16 cellular contexts compared by ENCODE assay signal in the genomic region with DNA sequence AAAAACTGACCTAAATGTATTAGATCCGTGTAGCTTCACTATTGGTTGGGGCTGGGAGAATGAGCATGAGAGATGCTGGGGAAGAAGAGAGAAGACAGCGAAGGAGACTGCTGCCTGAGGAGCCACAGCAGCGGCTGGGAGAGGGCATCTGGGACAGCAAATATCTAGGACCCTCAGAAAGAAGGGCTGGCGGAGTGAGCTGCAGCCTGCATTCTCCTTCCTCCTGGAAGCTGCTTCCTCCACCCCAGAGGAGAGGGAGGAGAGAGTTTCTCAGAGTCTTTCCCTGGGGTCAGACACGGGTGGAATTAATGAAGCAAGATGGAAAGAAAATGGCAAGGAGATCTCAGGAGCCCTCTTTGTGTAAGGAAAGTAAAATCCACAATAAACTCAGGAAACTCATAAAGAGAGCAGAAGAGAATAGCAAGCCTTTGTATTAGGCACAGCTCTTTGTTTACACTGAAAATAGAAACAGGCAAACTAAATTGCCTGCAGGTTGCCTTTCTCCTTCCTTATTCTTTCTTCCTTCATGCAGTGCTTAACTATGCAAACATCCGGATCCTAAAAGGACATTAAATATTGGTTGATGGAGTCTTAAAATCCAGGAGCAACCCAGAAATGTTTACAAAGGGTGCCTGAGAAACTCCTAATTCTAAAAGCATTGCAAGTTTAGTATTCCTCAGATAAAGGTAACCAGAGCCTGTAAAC.
DNase-seq lines count a peak whose midpoint lies in the region; FAIRE-seq and TF ChIP-seq lines count a peak whose summit lies in the region.
"Had no signal": no experiment of that assay in that cellular context is flagged by ENCODE, and none has a peak within 500 bp of the region (broad histone marks: within the 10 kb centered on the region; RNA-seq: fewer than 3 reads in every experiment).

No MANE protein-coding gene starts in this region.

- H3K9me3 Mint-ChIP-seq in progenitor cell of endocrine pancreas (ENCODE audit: low read depth), result peaks cover 3% of the 10 kb centered on the region

- no peak overlapping the region for H3K27ac ChIP-seq in endothelial cell of umbilical vein (ENCODE audit: insufficient read depth, low read depth, low read length)
- H3K27ac ChIP-seq: adrenal gland, HL-60 had no signal

- peaks cover 27% of the 10 kb centered on the region for H3K4me1 Mint-ChIP-seq in progenitor cell of endocrine pancreas (ENCODE audit: low read depth)

- no peaks in the 10 kb centered on the region for H3K36me3 ChIP-seq in endothelial cell of umbilical vein (ENCODE audit: control insufficient read depth in 2 of 2, extremely low read depth in 1 of 2, insufficient read depth in 2 of 2, low read length in 2 of 2)
- H3K36me3 ChIP-seq: adrenal gland had no signal

- peak overlapping the region; percentile 45 for H3K27ac Mint-ChIP-seq in progenitor cell of endocrine pancreas

- intact Hi-C loops in endothelial cell of umbilical vein (cut with micrococcal nuclease), result no loop called here

- dilution Hi-C loops in endothelial cell of umbilical vein (cut with MboI; ENCODE audit: extremely low pct_ligation_motif_present, low sequenced_read_pairs), result no loop called here

- BruUV-seq in endothelial cell of umbilical vein (replicated peaks; lab: Mats Ljungman, UMichigan), result no TSS peak

- CTCF ChIA-PET in endothelial cell of umbilical vein (lab: Charles Lee), result interaction anchor here (1.1 to 2.5 kb wide), 6 partner anchors 8 to 219 kb away, joined by 3 to 11 read pairs (median 6); no protein-coding TSS in a partner anchor

- H3K79me2 ChIP-seq in endothelial cell of umbilical vein (ENCODE audit: control insufficient read depth, insufficient read depth, low read length), result no peaks in the 10 kb centered on the region

- peaks cover 0 to 2% of the 10 kb centered on the region in 2 experiments for H3K27me3 ChIP-seq in endothelial cell of umbilical vein (ENCODE audit: control insufficient read depth in 2 of 2, insufficient read depth in 2 of 2, low read length in 2 of 2)
- H3K27me3 ChIP-seq: adrenal gland had no signal

- no peaks in the 10 kb centered on the region for H3K27me3 Mint-ChIP-seq in progenitor cell of endocrine pancreas

- H3K9me3 ChIP-seq in endothelial cell of umbilical vein (replicated peaks; ENCODE audit: control insufficient read depth, insufficient read depth, low read length), result no peaks in the 10 kb centered on the region
- H3K9me3 ChIP-seq: adrenal gland had no signal

- H3K4me1 ChIP-seq in endothelial cell of umbilical vein (ENCODE audit: control insufficient read depth, extremely low read depth, insufficient read depth, low read length), result no peaks in the 10 kb centered on the region

- no peak overlapping the region for H3K9ac ChIP-seq in endothelial cell of umbilical vein (replicated peaks; ENCODE audit: extremely low read depth, insufficient read depth, low read length)

- no peaks in the 10 kb centered on the region for H3K9me1 ChIP-seq in endothelial cell of umbilical vein (replicated peaks; ENCODE audit: control insufficient read depth, extremely low read depth, insufficient read depth, low read length)

- POLR2A ChIA-PET in endothelial cell of umbilical vein (lab: Charles Lee), result interaction anchor here (0.6 kb wide), 1 partner anchor 275 kb away, joined by 4 read pairs; no protein-coding TSS in a partner anchor

- TF ChIP-seq CTCF in endothelial cell of umbilical vein (IDR thresholded peaks at IDR 0.05; ENCODE audit: extremely low read depth in 1 of 2, insufficient read depth in 1 of 2, low read depth in 1 of 2, low read length in 2 of 2) (no peak), progenitor cell of endocrine pancreas (IDR thresholded peaks at IDR 0.05; ENCODE audit: unreplicated experiment) (no peak)

- no peaks in the 10 kb centered on the region for H4K20me1 ChIP-seq in endothelial cell of umbilical vein (replicated peaks; ENCODE audit: control insufficient read depth, extremely low read depth, insufficient read depth, low read length)

- no peak overlapping the region for H3K4me2 ChIP-seq in endothelial cell of umbilical vein (ENCODE audit: insufficient read depth, low read length)

- FAIRE-seq in endothelial cell of umbilical vein (lab: Jason Lieb, UNC), result no peak
- FAIRE-seq: frontal cortex had no signal

- no peak overlapping the region for H2AFZ ChIP-seq in endothelial cell of umbilical vein (ENCODE audit: low read depth, low read length)

- no peak for TF ChIP-seq POLR2A in endothelial cell of umbilical vein (IDR thresholded peaks at IDR 0.05; ENCODE audit: low read depth, low read length)
- no peak for TF ChIP-seq POLR2A in erythroblast (IDR thresholded peaks at IDR 0.05; ENCODE audit: low read length)

- H3K4me3 ChIP-seq in endothelial cell of umbilical vein (replicated peaks in 1 of 3; ENCODE audit: insufficient read depth in 1 of 3, low read depth in 1 of 3, low read length in 3 of 3), result no peak overlapping the region
- H3K4me3 ChIP-seq: adrenal gland had no signal

- H3K4me3 Mint-ChIP-seq in progenitor cell of endocrine pancreas (ENCODE audit: low read depth), result no peak overlapping the region
- H3K4me3 Mint-ChIP-seq: CD14-positive monocyte had no signal

- DNase-seq in DMS153 (lab: John Stamatoyannopoulos, UW) (peak; percentile 31), DMS153 treated with DMSO at 0.1 percent for 48 hours (lab: John Stamatoyannopoulos, UW; ENCODE audit: unreplicated experiment) (no peak), NCI-H146 treated with DMSO at 0.1 percent for 48 hours (lab: John Stamatoyannopoulos, UW; ENCODE audit: unreplicated experiment) (peak; percentile 23), endothelial cell of umbilical vein (ENCODE audit: low read depth, low spot score) (peak; percentile 16), progenitor cell of endocrine pancreas (ENCODE audit: low spot score, unreplicated experiment) (no peak), NK-92 (lab: John Stamatoyannopoulos, UW; ENCODE audit: unreplicated experiment) (no peak), erythroblast (lab: John Stamatoyannopoulos, UW) (no peak), occipital lobe (lab: John Stamatoyannopoulos, UW) (no peak)
- DNase-seq: 8988T, adrenal gland, cerebellar nuclear complex, Karpas-422, posterior cingulate gyrus had no signal

- H3K36me3 Mint-ChIP-seq in progenitor cell of endocrine pancreas (ENCODE audit: insufficient read depth), result no peaks in the 10 kb centered on the region
- H3K36me3 Mint-ChIP-seq: CD14-positive monocyte had no signal

TF ChIP-seq in endothelial cell of umbilical vein, 7 proteins besides CTCF, POLR2A, EP300 and RAD21:
- no peak for TF ChIP-seq FOS (IDR thresholded peaks at IDR 0.05; ENCODE audit: borderline replicate concordance, insufficient read depth, low read length)
- TF ChIP-seq JUN (IDR thresholded peaks at IDR 0.05; ENCODE audit: borderline replicate concordance, insufficient read depth, insufficient read length, low read depth), result no peak
- TF ChIP-seq MYC (IDR thresholded peaks at IDR 0.05; ENCODE audit: low read depth, low read length), result no peak
- TF ChIP-seq GATA2 (IDR thresholded peaks at IDR 0.05; ENCODE audit: insufficient read depth, insufficient read length, low read depth, low read length), result no peak
- TF ChIP-seq EZH2 (IDR thresholded peaks at IDR 0.05; ENCODE audit: borderline replicate concordance, low read depth, low read length, severe bottlenecking), result no peak
- TF ChIP-seq, protein P1, sequence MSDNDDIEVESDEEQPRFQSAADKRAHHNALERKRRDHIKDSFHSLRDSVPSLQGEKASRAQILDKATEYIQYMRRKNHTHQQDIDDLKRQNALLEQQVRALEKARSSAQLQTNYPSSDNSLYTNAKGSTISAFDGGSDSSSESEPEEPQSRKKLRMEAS (IDR thresholded peaks at IDR 0.05; ENCODE audit: insufficient read depth, insufficient read length), result no peak
- no peak for TF ChIP-seq POLR2AphosphoS5 (IDR thresholded peaks at IDR 0.05; ENCODE audit: insufficient read depth, low read depth, low read length)
TF ChIP-seq in endothelial cell of umbilical vein: peak in this region for 0.

Comparison
In these comparisons a context has a peak if more than half of its experiments do, and no peak if none do; other contexts are left out.
1. DNase-seq: peak in DMS153 (single experiment), NCI-H146 treated with DMSO at 0.1 percent for 48 hours (single experiment) and endothelial cell of umbilical vein (single experiment); none in DMS153 treated with DMSO at 0.1 percent for 48 hours (single experiment), progenitor cell of endocrine pancreas (single experiment), NK-92 (single experiment), erythroblast (0 of 2) and occipital lobe (single experiment).